7 cellular contexts compared by ENCODE assay signal in genomic region chr19:49819452-49820115, GRCh38. TPM values are rescaled to one million over a fixed set of nuclear protein-coding genes. Genes with fewer than 3 reads are reported as not detected.
DNase-seq lines count a peak whose midpoint lies in the region; ATAC-seq and TF ChIP-seq lines count a peak whose summit lies in the region.
"Not testable (repeated sequence)": the region's sequence is repeated elsewhere in the genome, so short reads cannot be mapped to it uniquely, and the experiment has no call there.

No MANE protein-coding gene starts in this region.

- not testable (repeated sequence) for H2BK15ac ChIP-seq in mesenchymal stem cell (ENCODE audit: low read depth, poor library complexity, severe bottlenecking)

- peak; percentile 10 for DNase-seq in NCI-H1105 treated with DMSO at 0.1 percent for 48 hours (lab: John Stamatoyannopoulos, UW)
- DNase-seq in activated CD4-positive, alpha-beta T cell treated with anti-CD3 and anti-CD28 coated beads, Interleukin-2, amount 10 ng/mL, durations not matched to agents 24 days and 14 days; esophagus squamous epithelium (lab: John Stamatoyannopoulos, UW); mesenchymal stem cell: not testable (repeated sequence)
- peak in 3 of 4 donors; percentile 44 to 59 (median 45) for DNase-seq in body of pancreas

- peaks cover 58% of the 10 kb centered on the region for H3K79me2 ChIP-seq in DOHH2 (ENCODE audit: control insufficient read depth, low read length)

- peak overlapping the region; percentile 92 for H3K27ac Mint-ChIP-seq in activated CD4-positive, alpha-beta T cell treated with anti-CD3 and anti-CD28 coated beads, Interleukin-2, amount 10 ng/mL, durations not matched to agents 24 days and 14 days

- not testable (repeated sequence) for H2AK5ac ChIP-seq in mesenchymal stem cell (ENCODE audit: low read length, severe bottlenecking)

- H2BK12ac ChIP-seq in mesenchymal stem cell (ENCODE audit: low read length in 2 of 2), result not testable (repeated sequence)

- H3K4me1 Mint-ChIP-seq in activated CD4-positive, alpha-beta T cell treated with anti-CD3 and anti-CD28 coated beads, Interleukin-2, amount 10 ng/mL, durations not matched to agents 24 days and 14 days, result peaks cover 14% of the 10 kb centered on the region

- not testable (repeated sequence) for H3K27me3 ChIP-seq in DOHH2 (ENCODE audit: control insufficient read depth, low read length); body of pancreas; esophagus squamous epithelium; mesenchymal stem cell (ENCODE audit: control insufficient read depth in 1 of 2, insufficient read depth in 1 of 2, low read length in 2 of 2); rectal smooth muscle tissue (ENCODE audit: control insufficient read depth, insufficient read depth, low read length)

- TF ChIP-seq CTCF in DOHH2 (IDR thresholded peaks at IDR 0.05; ENCODE audit: low read depth, low read length, poor library complexity, severe bottlenecking); body of pancreas (IDR thresholded peaks at IDR 0.05); esophagus squamous epithelium (IDR thresholded peaks at IDR 0.05): not testable (repeated sequence)

- peak overlapping the region; percentile 80 for H3K4me2 ChIP-seq in DOHH2 (ENCODE audit: low read length)
- H3K4me2 ChIP-seq in mesenchymal stem cell (ENCODE audit: low read length, poor library complexity, severe bottlenecking), result peak overlapping the region; percentile 91

- not testable (repeated sequence) for H3K27me3 Mint-ChIP-seq in activated CD4-positive, alpha-beta T cell treated with anti-CD3 and anti-CD28 coated beads, Interleukin-2, amount 10 ng/mL, durations not matched to agents 24 days and 14 days

- peak overlapping the region; percentile 99 for H3K9ac ChIP-seq in mesenchymal stem cell (ENCODE audit: low read length)
- not testable (repeated sequence) for H3K9ac ChIP-seq in rectal smooth muscle tissue (ENCODE audit: low read length)

- not testable (repeated sequence) for H2BK5ac ChIP-seq in mesenchymal stem cell (ENCODE audit: low read depth, low read length, poor library complexity, severe bottlenecking)

- not testable (repeated sequence) for H4K8ac ChIP-seq in mesenchymal stem cell (ENCODE audit: low read length)

- TF ChIP-seq POLR2A in body of pancreas (IDR thresholded peaks at IDR 0.05); esophagus squamous epithelium (IDR thresholded peaks at IDR 0.05): not testable (repeated sequence)

- H3K4me3 ChIP-seq in DOHH2 (ENCODE audit: low read length) (peak overlapping the region; percentile 98), esophagus squamous epithelium (peak overlapping the region in 3 of 4 donors; percentile 63 to 84 (median 73)), mesenchymal stem cell (ENCODE audit: insufficient read depth in 1 of 2, low read depth in 1 of 2, low read length in 2 of 2) (peak overlapping the region in 1 of 2 experiments; percentile 99), rectal smooth muscle tissue (ENCODE audit: low read length) (peak overlapping the region; percentile 92)
- H3K4me3 ChIP-seq in body of pancreas, result not testable (repeated sequence)

- peak overlapping the region; percentile 88 for H3K4me3 Mint-ChIP-seq in activated CD4-positive, alpha-beta T cell treated with anti-CD3 and anti-CD28 coated beads, Interleukin-2, amount 10 ng/mL, durations not matched to agents 24 days and 14 days

- peaks cover 61% of the 10 kb centered on the region for H3K4me1 ChIP-seq in DOHH2 (ENCODE audit: control insufficient read depth, low read length)
- H3K4me1 ChIP-seq in body of pancreas, result peaks cover 36% of the 10 kb centered on the region
- H3K4me1 ChIP-seq in esophagus squamous epithelium, result peaks cover 7 to 37% (median 16%) of the 10 kb centered on the region in 3 donors
- peaks cover 11% of the 10 kb centered on the region for H3K4me1 ChIP-seq in mesenchymal stem cell (ENCODE audit: control insufficient read depth, insufficient read depth, low read depth, low read length)
- H3K4me1 ChIP-seq in rectal smooth muscle tissue (ENCODE audit: control insufficient read depth, insufficient read depth, low read length), result not testable (repeated sequence)

- H3K9me3 Mint-ChIP-seq in activated CD4-positive, alpha-beta T cell treated with anti-CD3 and anti-CD28 coated beads, Interleukin-2, amount 10 ng/mL, durations not matched to agents 24 days and 14 days, result not testable (repeated sequence)

- H4K91ac ChIP-seq in mesenchymal stem cell (ENCODE audit: low read length), result not testable (repeated sequence)

- H3K36me3 ChIP-seq in DOHH2 (ENCODE audit: control insufficient read depth, low read length) (peaks cover 51% of the 10 kb centered on the region), esophagus squamous epithelium (peaks cover 0 to 46% (median 4%) of the 10 kb centered on the region in 3 donors), mesenchymal stem cell (ENCODE audit: control insufficient read depth in 1 of 2, insufficient read depth in 2 of 2, low read depth in 1 of 2, low read length in 2 of 2) (peaks cover 25 to 27% of the 10 kb centered on the region in 2 experiments)
- H3K36me3 ChIP-seq in body of pancreas (replicated peaks in 1 of 2; ENCODE audit: insufficient read depth in 1 of 2, low read depth in 2 of 2); rectal smooth muscle tissue (ENCODE audit: control insufficient read depth, insufficient read depth, low read length): not testable (repeated sequence)

- H3K79me1 ChIP-seq in mesenchymal stem cell (replicated peaks; ENCODE audit: low read length, poor library complexity, severe bottlenecking), result peaks cover 27% of the 10 kb centered on the region

- WGBS in body of pancreas, 2 donors, result 38% methylated on average over 7 of the region's 7 CpGs
- WGBS in esophagus squamous epithelium, 2 donors, result 69 to 84% methylated on average over 7 of the region's 7 CpGs
- WGBS in mesenchymal stem cell, result 93% methylated on average over 5 of the region's 7 CpGs

- H3K9me3 ChIP-seq in DOHH2 (ENCODE audit: control insufficient read depth, insufficient read depth, low read length); body of pancreas; esophagus squamous epithelium; mesenchymal stem cell (ENCODE audit: control insufficient read depth, low read length): not testable (repeated sequence)

- H3K14ac ChIP-seq in mesenchymal stem cell (ENCODE audit: low read length in 2 of 2), result peak overlapping the region in 1 of 2 experiments; percentile 11

- intact Hi-C loops in activated CD4-positive, alpha-beta T cell treated with anti-CD3 and anti-CD28 coated beads, Interleukin-2, amount 10 ng/mL, durations not matched to agents 24 days and 14 days (cut with micrococcal nuclease); body of pancreas (cut with DNase I): not testable (repeated sequence)
- intact Hi-C loops in esophagus squamous epithelium (cut with DNase I), result loop anchor here (10.0 kb wide), 1 partner anchor 55 kb away; the partner anchor contains the start of genes AKT1S1 and TBC1D17

- H4K20me1 ChIP-seq in DOHH2 (ENCODE audit: control insufficient read depth, insufficient read depth, low read depth, low read length), result not testable (repeated sequence)

- H3K23ac ChIP-seq in mesenchymal stem cell (ENCODE audit: low read length in 2 of 2), result not testable (repeated sequence)

- not testable (repeated sequence) for H2AFZ ChIP-seq in mesenchymal stem cell (ENCODE audit: low read depth, low read length)

- not testable (repeated sequence) for ATAC-seq in body of pancreas

- H3F3A ChIP-seq in DOHH2 (ENCODE audit: control insufficient read depth, insufficient read depth), result peaks cover 13% of the 10 kb centered on the region

- not testable (repeated sequence) for H2BK120ac ChIP-seq in mesenchymal stem cell (ENCODE audit: low read depth, low read length)

- not testable (repeated sequence) for H3K36me3 Mint-ChIP-seq in activated CD4-positive, alpha-beta T cell treated with anti-CD3 and anti-CD28 coated beads, Interleukin-2, amount 10 ng/mL, durations not matched to agents 24 days and 14 days (ENCODE audit: low read depth)

- H3K9me2 ChIP-seq in DOHH2 (replicated peaks; ENCODE audit: control insufficient read depth, low read length), result not testable (repeated sequence)

- H3K18ac ChIP-seq in mesenchymal stem cell (ENCODE audit: low read depth in 1 of 2, low read length in 2 of 2), result not testable (repeated sequence)

- peak overlapping the region; percentile 75 for H3K27ac ChIP-seq in DOHH2 (ENCODE audit: low read depth, low read length)
- peak overlapping the region in 3 of 4 donors; percentile 86 to 95 (median 92) for H3K27ac ChIP-seq in body of pancreas
- H3K27ac ChIP-seq in esophagus squamous epithelium; mesenchymal stem cell (ENCODE audit: low read length, poor library complexity, severe bottlenecking); rectal smooth muscle tissue (ENCODE audit: low read depth, low read length): not testable (repeated sequence)

- H3K4ac ChIP-seq in mesenchymal stem cell (ENCODE audit: low read depth in 1 of 2, low read length in 2 of 2), result not testable (repeated sequence)

RNA-seq across cellular contexts. Expression of gene MED25, which starts 1.5 kb away (rescaled TPM):
- total RNA-seq in activated CD4-positive, alpha-beta T cell treated with anti-CD3 and anti-CD28 coated beads, Interleukin-2, amount 10 ng/mL, durations not matched to agents 24 days and 14 days, result 49.1 and 51.5 TPM in 2 replicates
- total RNA-seq in body of pancreas (10 to 100 TPM; 15.8 to 16.9 TPM), esophagus squamous epithelium (10 to 100 TPM; 16.9 to 27.7 (median 23.9) TPM)
- 33.3 TPM for polyA plus RNA-seq in mesenchymal stem cell (2013, experiment 1 of 2)
- 33.3 TPM for polyA plus RNA-seq in mesenchymal stem cell (2013, experiment 2 of 2)

RNA-seq across cellular contexts. Expression of gene FUZ, which starts 6.5 kb away (rescaled TPM):
- total RNA-seq in activated CD4-positive, alpha-beta T cell treated with anti-CD3 and anti-CD28 coated beads, Interleukin-2, amount 10 ng/mL, durations not matched to agents 24 days and 14 days, result 16.2 and 16.4 TPM in 2 replicates
- total RNA-seq in body of pancreas (10 to 100 TPM in 1 of 2 donors, 1 to 10 TPM in 1; 8.9 to 24.1 TPM), esophagus squamous epithelium (10 to 100 TPM in 1 of 4 donors, 1 to 10 TPM in 3; 4.7 to 13.7 (median 8.1) TPM)
- polyA plus RNA-seq in mesenchymal stem cell (2013, experiment 1 of 2), result 5.5 TPM
- 5.0 TPM for polyA plus RNA-seq in mesenchymal stem cell (2013, experiment 2 of 2)

RNA-seq across cellular contexts. Expression of gene PTOV1, which starts 31.4 kb away (rescaled TPM):
- total RNA-seq in activated CD4-positive, alpha-beta T cell treated with anti-CD3 and anti-CD28 coated beads, Interleukin-2, amount 10 ng/mL, durations not matched to agents 24 days and 14 days, result 121 and 124 TPM in 2 replicates
- 10 to 100 TPM; 69.0 to 70.2 TPM for total RNA-seq in body of pancreas
- 10 to 100 TPM; 31.3 to 57.0 (median 45.2) TPM for total RNA-seq in esophagus squamous epithelium
- 141 TPM for polyA plus RNA-seq in mesenchymal stem cell (2013, experiment 1 of 2)
- 146 TPM for polyA plus RNA-seq in mesenchymal stem cell (2013, experiment 2 of 2)

RNA-seq across cellular contexts. Expression of gene PNKP, which starts 47.8 kb away (rescaled TPM):
- 123 and 124 TPM in 2 replicates for total RNA-seq in activated CD4-positive, alpha-beta T cell treated with anti-CD3 and anti-CD28 coated beads, Interleukin-2, amount 10 ng/mL, durations not matched to agents 24 days and 14 days
- total RNA-seq in body of pancreas (100 to 1,000 TPM in 1 of 2 donors, 10 to 100 TPM in 1; 59.7 to 122 TPM), esophagus squamous epithelium (10 to 100 TPM; 33.3 to 42.3 (median 36.3) TPM)
- 46.8 TPM for polyA plus RNA-seq in mesenchymal stem cell (2013, experiment 1 of 2)
- 44.2 TPM for polyA plus RNA-seq in mesenchymal stem cell (2013, experiment 2 of 2)

RNA-seq across cellular contexts. Expression of gene AP2A1, which starts 52.8 kb away (rescaled TPM):
- total RNA-seq in activated CD4-positive, alpha-beta T cell treated with anti-CD3 and anti-CD28 coated beads, Interleukin-2, amount 10 ng/mL, durations not matched to agents 24 days and 14 days, result 61.8 and 68.0 TPM in 2 replicates
- 10 to 100 TPM; 43.5 to 45.9 TPM for total RNA-seq in body of pancreas
- 10 to 100 TPM; 50.7 to 77.8 (median 65.8) TPM for total RNA-seq in esophagus squamous epithelium
- 89.2 TPM for polyA plus RNA-seq in mesenchymal stem cell (2013, experiment 1 of 2)
- polyA plus RNA-seq in mesenchymal stem cell (2013, experiment 2 of 2), result 87.9 TPM
